Comparison of ENCODE assay signal across 8 cellular contexts in the genomic region with DNA sequence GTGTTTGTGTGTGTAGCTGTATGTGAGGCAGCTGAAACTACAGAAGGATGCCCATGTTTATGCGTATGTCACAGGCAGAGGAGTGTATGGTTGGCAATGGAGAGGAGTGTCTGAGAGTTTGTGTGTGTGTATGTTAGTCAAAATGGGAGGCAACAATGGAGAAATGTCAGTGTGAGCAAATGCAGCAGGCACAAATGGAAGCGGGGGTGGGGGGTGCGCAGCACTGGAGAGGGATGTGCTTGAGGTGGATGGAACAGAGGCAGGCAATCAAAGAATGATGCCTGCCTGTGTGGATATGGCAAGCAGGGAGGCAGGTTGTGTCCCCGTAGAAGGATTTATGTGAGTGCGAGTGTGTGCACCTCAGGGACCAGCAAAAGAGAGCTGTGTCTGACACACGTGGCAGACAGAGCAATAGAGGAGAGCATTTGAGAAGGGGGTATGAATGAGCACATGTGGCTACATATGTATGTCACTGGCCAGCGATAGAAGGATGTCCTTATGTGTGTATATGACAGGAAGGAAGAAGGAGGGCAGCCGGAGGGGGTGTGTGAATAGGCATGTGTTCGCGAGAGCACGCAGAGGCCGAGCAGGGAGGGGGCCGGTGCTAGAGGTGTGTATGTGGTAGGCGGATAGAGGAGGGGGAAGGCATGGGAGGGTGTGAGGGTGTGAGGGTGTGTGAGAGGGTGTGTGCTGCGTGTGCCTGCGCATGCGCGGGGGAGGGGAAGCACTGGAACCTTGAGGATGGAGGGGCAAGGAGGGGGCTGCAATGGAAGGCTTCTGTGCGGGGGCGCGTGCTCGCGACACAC. TPM values are rescaled to one million over a fixed set of nuclear protein-coding genes. Genes with fewer than 3 reads are reported as not detected.
DNase-seq lines count a peak whose midpoint lies in the region; ATAC-seq, FAIRE-seq and TF ChIP-seq lines count a peak whose summit lies in the region.

No MANE protein-coding gene starts in this region.

- no peak overlapping the region for H4K8ac ChIP-seq in mesendoderm (ENCODE audit: low read depth, low read length)

- 78% methylated on average over 18 of the region's 23 CpGs for WGBS in A549 (ENCODE audit: missing lambda C conversion rate)
- WGBS in ectodermal cell, 2 experiments = 29 to 39% methylated on average over 16 to 23 of the region's 23 CpGs
- no CpG with 5 or more reads among the region's 23 CpGs for WGBS in mesendoderm (ENCODE audit: extremely low coverage, insufficient coverage, low lambda C conversion rate)

- peak in 1 of 2 experiments; percentile 53; a peak in 3 of 6 replicates for ATAC-seq in A549
- ATAC-seq in GM19043 (IDR thresholded peaks at IDR 0.05; ENCODE audit: low read depth, unreplicated experiment) = peak; percentile 63

- DNase-seq in A549 (ENCODE audit: low read depth in 1 of 2, low spot score in 1 of 2) (no peak), NAMALWA (ENCODE audit: low spot score) (peak; percentile 68), mesendoderm (peak; percentile 64), HTR-8/SVneo (ENCODE audit: insufficient read length, low spot score) (no peak)
- DNase-seq in activated CD4-positive, alpha-beta T cell treated with anti-CD3 and anti-CD28 coated beads, Interleukin-2, amount 50 U/mL, for 1 hour = peak; percentile 43
- DNase-seq in stimulated activated CD8-positive, alpha-beta memory T cell treated with anti-CD3 and anti-CD28 coated beads, Interleukin-15, amount 100 ng/mL, for 48 hours (ENCODE audit: low read depth in 2 of 2) = peak; percentile 15 to 36

- POLR2A ChIA-PET in A549 (lab: Yijun Ruan, JAX) = interaction anchor here (2.0 kb wide), 1 partner anchor 336 kb away, joined by 13 read pairs; a partner anchor contains a TSS

- no peak for TF ChIP-seq RAD21 in A549 (conservative IDR thresholded peaks at IDR 0.05 in 1 of 2, IDR thresholded peaks at IDR 0.05 in 1 of 2)

- TF ChIP-seq EP300 in A549 (IDR thresholded peaks at IDR 0.05) = no peak

- no peak overlapping the region for H2AK5ac ChIP-seq in mesendoderm (ENCODE audit: low read length)

- peak overlapping the region; percentile 88 for H3K56ac ChIP-seq in mesendoderm (ENCODE audit: low read length)

- peak overlapping the region; percentile 75 for H3K4me2 ChIP-seq in A549
- no peak overlapping the region for H3K4me2 ChIP-seq in mesendoderm (ENCODE audit: low read length)

- no peak for TF ChIP-seq CTCF in A549 (IDR thresholded peaks at IDR 0.05)

- no peaks in the 10 kb centered on the region for H3K79me2 ChIP-seq in mesendoderm (ENCODE audit: control insufficient read depth, insufficient read depth, low read length)

- H3K36me3 ChIP-seq in ectodermal cell (ENCODE audit: control insufficient read depth, insufficient read depth, low read length) (no peaks in the 10 kb centered on the region), mesendoderm (ENCODE audit: control insufficient read depth, insufficient read depth, low read length) (no peaks in the 10 kb centered on the region)

- no peaks in the 10 kb centered on the region for H3K79me1 ChIP-seq in mesendoderm (ENCODE audit: low read length)

- H2BK5ac ChIP-seq in mesendoderm (ENCODE audit: low read length) = no peak overlapping the region

- H2BK120ac ChIP-seq in mesendoderm (ENCODE audit: low read depth, low read length) = no peak overlapping the region

- no peak for TF ChIP-seq POLR2A in A549 (IDR thresholded peaks at IDR 0.05; ENCODE audit: low read length)

- CTCF ChIA-PET in A549 (lab: Yijun Ruan, JAX) = interaction anchor here (1.8 kb wide), 1 partner anchor 103 kb away, joined by 3 read pairs; no protein-coding TSS in a partner anchor

- H3K9ac ChIP-seq in mesendoderm (ENCODE audit: low read length) = no peak overlapping the region

- H3K4me3 ChIP-seq in A549 (peak overlapping the region; percentile 91), ectodermal cell (ENCODE audit: insufficient read depth, low read depth, low read length) (peak overlapping the region; percentile 65), mesendoderm (ENCODE audit: low read length) (no peak overlapping the region)

- H3K27me3 ChIP-seq in ectodermal cell (ENCODE audit: control insufficient read depth, insufficient read depth, low read length, poor library complexity, severe bottlenecking) = no peaks in the 10 kb centered on the region
- no peaks in the 10 kb centered on the region for H3K27me3 ChIP-seq in mesendoderm (ENCODE audit: insufficient read depth, low read length, poor library complexity)

- H4K5ac ChIP-seq in mesendoderm (ENCODE audit: low read length) = no peak overlapping the region

- FAIRE-seq in A549 (lab: Jason Lieb, UNC) = peak; percentile 32
- FAIRE-seq in HTR-8/SVneo (lab: Jason Lieb, UNC) = no peak

- H2BK15ac ChIP-seq in mesendoderm (replicated peaks; ENCODE audit: low read depth) = no peak overlapping the region

- H3K27ac ChIP-seq in A549 (peak overlapping the region in 1 of 2 experiments; percentile 97; a peak in 3 of 6 replicates), ectodermal cell (ENCODE audit: insufficient read depth, low read depth, low read length, poor library complexity, severe bottlenecking) (no peak overlapping the region), mesendoderm (ENCODE audit: low read depth, low read length) (no peak overlapping the region)

- no peaks in the 10 kb centered on the region for H3K9me3 ChIP-seq in A549
- H3K9me3 ChIP-seq in ectodermal cell (ENCODE audit: control insufficient read depth, low read length) = no peaks in the 10 kb centered on the region

- H3K23ac ChIP-seq in mesendoderm (ENCODE audit: low read length) = no peak overlapping the region

- no peaks in the 10 kb centered on the region; the same call in 2 of the 3 replicates for H3K4me1 ChIP-seq in A549
- H3K4me1 ChIP-seq in ectodermal cell (ENCODE audit: control insufficient read depth, insufficient read depth, low read length) = no peaks in the 10 kb centered on the region
- no peaks in the 10 kb centered on the region for H3K4me1 ChIP-seq in mesendoderm (ENCODE audit: control insufficient read depth, low read depth, low read length)

- H3K4ac ChIP-seq in mesendoderm (ENCODE audit: low read depth, low read length) = no peak overlapping the region

- H3K18ac ChIP-seq in mesendoderm (ENCODE audit: low read length) = no peak overlapping the region

TF ChIP-seq in A549, 52 proteins besides CTCF, POLR2A, EP300 and RAD21:
- TF ChIP-seq ZC3H11A (IDR thresholded peaks at IDR 0.05) (no peak), HEYL (CRISPR knock-in tag; IDR thresholded peaks at IDR 0.05) (no peak), POLR2AphosphoS2 (conservative IDR thresholded peaks at IDR 0.05; ENCODE audit: low read length) (no peak), JUN (IDR thresholded peaks at IDR 0.05) (no peak), HOXA7 (CRISPR knock-in tag; IDR thresholded peaks at IDR 0.05) (no peak), RCOR1 (IDR thresholded peaks at IDR 0.05; ENCODE audit: low read depth, low read length) (no peak), CEBPB (IDR thresholded peaks at IDR 0.05) (no peak), KDM1A (IDR thresholded peaks at IDR 0.05; ENCODE audit: low read depth) (no peak), MYC (IDR thresholded peaks at IDR 0.05; ENCODE audit: borderline replicate concordance, low read length) (no peak), HOXB5 (CRISPR knock-in tag; IDR thresholded peaks at IDR 0.05) (no peak)
- TF ChIP-seq, protein P1, sequence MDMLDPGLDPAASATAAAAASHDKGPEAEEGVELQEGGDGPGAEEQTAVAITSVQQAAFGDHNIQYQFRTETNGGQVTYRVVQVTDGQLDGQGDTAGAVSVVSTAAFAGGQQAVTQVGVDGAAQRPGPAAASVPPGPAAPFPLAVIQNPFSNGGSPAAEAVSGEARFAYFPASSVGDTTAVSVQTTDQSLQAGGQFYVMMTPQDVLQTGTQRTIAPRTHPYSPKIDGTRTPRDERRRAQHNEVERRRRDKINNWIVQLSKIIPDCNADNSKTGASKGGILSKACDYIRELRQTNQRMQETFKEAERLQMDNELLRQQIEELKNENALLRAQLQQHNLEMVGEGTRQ (IDR thresholded peaks at IDR 0.05) = no peak

RNA-seq across cellular contexts. Expression of a gene that starts 1.1 kb away (rescaled TPM):
- polyA plus RNA-seq in A549 (2011; rRNA removed) = 16.4 and 20.2 TPM in 2 replicates
- polyA plus RNA-seq in A549 (2012; cell fraction: cytosol; rRNA removed) = 9.4 and 10.5 TPM in 2 replicates
- polyA plus RNA-seq in A549 (2012; cell fraction: nucleus; rRNA removed) = 9.3 and 10.4 TPM in 2 replicates
- 14.8 to 19.6 TPM (median 18.7 TPM) in 3 replicates for polyA plus RNA-seq in A549 (2017; fragmentation: RNase III; extraction: RNeasy Plus Mini Kit Qiagen cat#74134 plus additional on column Dnase treatment)
- 9.6 and 11.4 TPM in 2 replicates for polyA minus RNA-seq in A549 (2011; rRNA and poly(A)+ RNA removed)
- polyA plus RNA-seq in ectodermal cell (2013, experiment 1 of 4) = 57.5 TPM
- polyA plus RNA-seq in ectodermal cell (2013, experiment 2 of 4) = 53.1 TPM
- 42.1 TPM for polyA plus RNA-seq in ectodermal cell (2013, experiment 3 of 4)
- 48.6 TPM for polyA plus RNA-seq in ectodermal cell (2013, experiment 4 of 4)
- polyA plus RNA-seq in mesendoderm (2013, experiment 1 of 2) = 40.2 TPM
- polyA plus RNA-seq in mesendoderm (2013, experiment 2 of 2) = 43.1 TPM

Comparison
In these comparisons a context has a peak if more than half of its experiments do, and no peak if none do; other contexts are left out.
1. DNase-seq: peak in NAMALWA (single experiment), activated CD4-positive, alpha-beta T cell treated with anti-CD3 and anti-CD28 coated beads, Interleukin-2, amount 50 U/mL, for 1 hour (single experiment), mesendoderm (single experiment) and stimulated activated CD8-positive, alpha-beta memory T cell treated with anti-CD3 and anti-CD28 coated beads, Interleukin-15, amount 100 ng/mL, for 48 hours (2 of 2); none in A549 (0 of 2) and HTR-8/SVneo (single experiment).